In genomic region chr20:17562804-17563305, GRCh38 we compare ENCODE assay signal across 10 cellular contexts. TPM values are rescaled to one million over a fixed set of nuclear protein-coding genes. Genes with fewer than 3 reads are reported as not detected.
DNase-seq lines count a peak whose midpoint lies in the region; ATAC-seq and TF ChIP-seq lines count a peak whose summit lies in the region.
"Had no signal": no experiment of that assay in that cellular context is flagged by ENCODE, and none has a peak within 500 bp of the region (broad histone marks: within the 10 kb centered on the region; RNA-seq: fewer than 3 reads in every experiment).

No MANE protein-coding gene starts in this region.

- peak overlapping the region; percentile 25 for H4K8ac ChIP-seq in trophoblast cell (ENCODE audit: low read depth, low read length)

- H3K36me3 ChIP-seq in trophoblast cell (ENCODE audit: control insufficient read depth in 1 of 2, insufficient read depth in 2 of 2, low read length in 2 of 2) = no peaks in the 10 kb centered on the region

- no peak for TF ChIP-seq CTCF in fibroblast of villous mesenchyme (IDR thresholded peaks at IDR 0.05; ENCODE audit: insufficient read depth, low read depth, low read length)

- peak overlapping the region; percentile 24 for H3K14ac ChIP-seq in trophoblast cell (ENCODE audit: low read length)

- peak overlapping the region; percentile 3 for H2BK120ac ChIP-seq in trophoblast cell (ENCODE audit: insufficient read depth, low read length, poor library complexity)

- peak overlapping the region; percentile 33 for H2BK12ac ChIP-seq in trophoblast cell (ENCODE audit: low read length)

- no peak overlapping the region for H3K4me3 ChIP-seq in fibroblast of villous mesenchyme (ENCODE audit: low read depth, low read length)
- no peak overlapping the region for H3K4me3 ChIP-seq in trophoblast cell (ENCODE audit: low read depth, low read length)

- H2AK5ac ChIP-seq in trophoblast cell (ENCODE audit: low read length) = no peak overlapping the region

- H3K9ac ChIP-seq in trophoblast cell (ENCODE audit: low read length) = no peak overlapping the region

- H4K12ac ChIP-seq in trophoblast cell (ENCODE audit: low read depth, low read length) = no peak overlapping the region

- H2AFZ ChIP-seq in trophoblast cell (ENCODE audit: insufficient read depth, low read length, poor library complexity) = no peak overlapping the region

- no peak overlapping the region for H3K4ac ChIP-seq in trophoblast cell (ENCODE audit: low read depth, low read length)

- H3K79me1 ChIP-seq in trophoblast cell (ENCODE audit: low read length) = peaks cover 19% of the 10 kb centered on the region

- DNase-seq in Daoy (ENCODE audit: low read depth) (peak; percentile 89), UCSD-AML1 (lab: John Stamatoyannopoulos, UW; ENCODE audit: unreplicated experiment) (peak; percentile 32), fibroblast of villous mesenchyme (ENCODE audit: low read depth) (peak; percentile 85), trophoblast cell (peak in 1 of 2 donors; percentile 56), D341Med (ENCODE audit: low spot score) (no peak)
- no peak for DNase-seq in effector CD8-positive, alpha-beta T cell (lab: John Stamatoyannopoulos, UW)
- DNase-seq: effector memory CD8-positive, alpha-beta T cell; NCI-H446 treated with DMSO at 0.1 percent for 48 hours had no signal

- H3K23ac ChIP-seq in trophoblast cell (ENCODE audit: low read length) = no peak overlapping the region

- peaks cover 13 to 19% of the 10 kb centered on the region in 2 experiments for H3K4me1 ChIP-seq in trophoblast cell (ENCODE audit: control insufficient read depth in 1 of 2, insufficient read depth in 2 of 2, low read length in 2 of 2)

- H3K27me3 ChIP-seq in trophoblast cell (ENCODE audit: insufficient read depth, low read length) = no peaks in the 10 kb centered on the region

- H3K9me3 ChIP-seq in trophoblast cell (ENCODE audit: insufficient read depth, low read depth, low read length) = no peaks in the 10 kb centered on the region

- peak overlapping the region; percentile 7 for H3K27ac ChIP-seq in trophoblast cell (ENCODE audit: low read depth, low read length)

- H4K91ac ChIP-seq in trophoblast cell (ENCODE audit: low read depth, low read length) = peak overlapping the region; percentile 5

- H3K18ac ChIP-seq in trophoblast cell (ENCODE audit: low read length) = no peak overlapping the region

- peak overlapping the region; percentile 22 for H2BK5ac ChIP-seq in trophoblast cell (ENCODE audit: low read depth, low read length, poor library complexity)

- no peak overlapping the region for H3K4me2 ChIP-seq in trophoblast cell (ENCODE audit: low read length)

- WGBS in trophoblast cell (ENCODE audit: extremely low coverage, insufficient coverage, insufficient read length) = no CpG with 5 or more reads among the region's 2 CpGs

- H3K79me2 ChIP-seq in trophoblast cell (ENCODE audit: control insufficient read depth, insufficient read depth, low read length, poor library complexity) = peaks cover 2% of the 10 kb centered on the region

- ATAC-seq in HG03378 (IDR thresholded peaks at IDR 0.05; ENCODE audit: unreplicated experiment) (no peak), GM18517 (IDR thresholded peaks at IDR 0.05; ENCODE audit: unreplicated experiment) (no peak)
- ATAC-seq: effector memory CD8-positive, alpha-beta T cell had no signal

RNA-seq across cellular contexts. Expression of gene DSTN, which starts 7.0 kb away (rescaled TPM):
- 222 and 242 TPM in 2 replicates for total RNA-seq in Daoy (2014; rRNA removed; shearing (Covaris generic))
- 445 and 550 TPM in 2 replicates for total RNA-seq in fibroblast of villous mesenchyme
- polyA plus RNA-seq in trophoblast cell (2013) = 565 and 566 TPM in 2 replicates

RNA-seq across cellular contexts. Expression of gene BFSP1, which starts 31.7 kb away (rescaled TPM):
- total RNA-seq in Daoy (2014; rRNA removed; shearing (Covaris generic)) = 0.42 and 4.2 TPM in 2 replicates
- 2.9 and 4.7 TPM in 2 replicates for total RNA-seq in fibroblast of villous mesenchyme
- 2.2 and 2.7 TPM in 2 replicates for polyA plus RNA-seq in trophoblast cell (2013)

Comparison
In these comparisons a context has a peak if more than half of its experiments do, and no peak if none do; other contexts are left out.
1. DNase-seq: peak in Daoy (single experiment), UCSD-AML1 (single experiment) and fibroblast of villous mesenchyme (single experiment); none in effector CD8-positive, alpha-beta T cell (single experiment) and D341Med (single experiment).